Comparison of ENCODE assay signal across 14 cellular contexts in genomic region chr2:9092383-9093282, GRCh38.
A peak's percentile ranks its signal among the peaks of the same experiment; 100 is the strongest.
DNase-seq lines count a peak whose midpoint lies in the region; ATAC-seq, FAIRE-seq and TF ChIP-seq lines count a peak whose summit lies in the region.
"Had no signal": no experiment of that assay in that cellular context is flagged by ENCODE, and none has a peak within 500 bp of the region (broad histone marks: within the 10 kb centered on the region; RNA-seq: fewer than 3 reads in every experiment).

No MANE protein-coding gene starts in this region.

- no peak for TF ChIP-seq CTCF in foreskin keratinocyte (conservative IDR thresholded peaks at IDR 0.05)

- TF ChIP-seq POLR2A in GM12891 (IDR thresholded peaks at IDR 0.05; ENCODE audit: low read depth, low read length) = no peak

- DNase-seq in GM12891 (ENCODE audit: insufficient read length, low spot score) = no peak
- DNase-seq in NCI-H345 (lab: John Stamatoyannopoulos, UW) = no peak
- DNase-seq in left cardiac atrium = no peak
- no peak for DNase-seq in cerebellar nuclear complex (lab: John Stamatoyannopoulos, UW)
- DNase-seq in foreskin keratinocyte = no peak
- DNase-seq: activated CD4-positive, alpha-beta T cell treated with anti-CD3 and anti-CD28 coated beads for 36 hours; amygdala; C1 segment of cervical spinal cord; esophagus squamous epithelium; left ventricle myocardium inferior; psoas muscle had no signal

- peak; percentile 92 for FAIRE-seq in GM12891 (lab: Jason Lieb, UNC)

- H3K27me3 ChIP-seq in foreskin keratinocyte = no peaks in the 10 kb centered on the region
- H3K27me3 ChIP-seq: esophagus squamous epithelium had no signal

- H3K27ac ChIP-seq in foreskin keratinocyte = no peak overlapping the region
- H3K27ac ChIP-seq: esophagus squamous epithelium, left ventricle myocardium inferior, psoas muscle had no signal

- ATAC-seq in GM19351 (IDR thresholded peaks at IDR 0.05; ENCODE audit: unreplicated experiment) (peak; percentile 95), HG02852 (IDR thresholded peaks at IDR 0.05; ENCODE audit: unreplicated experiment) (peak; percentile 89), HG03575 (IDR thresholded peaks at IDR 0.05; ENCODE audit: extremely low read depth, insufficient number of reproducible peaks, low FRiP score, unreplicated experiment) (peak; percentile 87), left cardiac atrium (no peak), foreskin keratinocyte (no peak)
- ATAC-seq: activated CD4-positive, alpha-beta T cell treated with anti-CD3 and anti-CD28 coated beads for 36 hours; psoas muscle had no signal

- intact Hi-C loops in left cardiac atrium (cut with DNase I) = no loop called here

- H3K4me1 ChIP-seq in foreskin keratinocyte = peaks cover 16% of the 10 kb centered on the region
- H3K4me1 ChIP-seq: psoas muscle had no signal

TF ChIP-seq in GM12891, 5 proteins besides CTCF, POLR2A, EP300 and RAD21:
- TF ChIP-seq TAF1 (IDR thresholded peaks at IDR 0.05; ENCODE audit: low read depth, low read length) (no peak), SPI1 (IDR thresholded peaks at IDR 0.05; ENCODE audit: low read depth, low read length) (peak; percentile 87), POLR2AphosphoS5 (IDR thresholded peaks at IDR 0.05; ENCODE audit: low read depth, low read length) (no peak), POU2F2 (IDR thresholded peaks at IDR 0.05; ENCODE audit: low read depth, low read length) (no peak), PAX5 (IDR thresholded peaks at IDR 0.05; ENCODE audit: insufficient read depth, low read length, severe bottlenecking) (peak; percentile 28)

Comparison
In these comparisons a context has a peak if more than half of its experiments do, and no peak if none do; other contexts are left out.
1. ATAC-seq: peak in GM19351 (single experiment), HG02852 (single experiment) and HG03575 (single experiment); none in left cardiac atrium (0 of 2) and foreskin keratinocyte (single experiment).